25 cellular contexts compared by ENCODE assay signal in the genomic region with DNA sequence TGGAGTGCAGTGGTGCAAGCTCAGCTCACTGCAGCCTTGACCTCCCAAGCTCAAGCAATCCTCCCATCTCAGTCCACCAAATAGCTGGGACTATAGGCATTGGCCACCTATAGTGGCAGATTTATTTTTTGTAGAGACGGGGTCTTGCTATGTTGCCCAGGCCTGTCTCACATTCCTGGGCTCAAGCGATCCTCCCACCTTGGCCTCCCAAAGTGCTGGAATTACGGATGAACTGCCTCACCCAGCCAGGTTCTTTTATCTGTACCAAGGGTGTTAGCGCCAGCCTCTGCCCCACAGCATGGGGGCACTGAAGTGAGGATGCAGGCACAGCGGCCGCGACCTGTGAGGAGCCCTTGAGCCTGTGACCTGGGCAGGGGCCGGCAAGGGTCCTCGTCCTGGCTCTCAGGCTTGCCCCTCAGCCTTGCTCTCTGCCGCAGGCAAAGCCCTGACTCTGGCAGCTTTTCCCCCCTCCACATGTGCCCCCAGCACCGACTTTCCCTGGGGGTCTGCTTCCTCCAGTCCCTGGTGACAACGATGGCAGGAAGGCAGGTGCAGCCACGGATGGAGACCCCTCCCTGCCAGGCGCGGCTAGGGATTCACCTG. TPM values are rescaled to one million over a fixed set of nuclear protein-coding genes. Genes with fewer than 3 reads are reported as not detected.
DNase-seq lines count a peak whose midpoint lies in the region; ATAC-seq, FAIRE-seq and TF ChIP-seq lines count a peak whose summit lies in the region.
"Had no signal": no experiment of that assay in that cellular context is flagged by ENCODE, and none has a peak within 500 bp of the region (broad histone marks: within the 10 kb centered on the region; RNA-seq: fewer than 3 reads in every experiment).

No MANE protein-coding gene starts in this region.

- peak overlapping the region in 9 of 11 experiments; percentile 64 to 100 (median 99); a peak in 16 of 22 replicates for H3K4me2 ChIP-seq in BLaER1 treated with 17β-estradiol and CSF1 and Interleukin-3, amounts not matched to agents 10 nM and 100 nM
- H3K4me2 ChIP-seq in H1 (ENCODE audit: insufficient read depth in 1 of 2, low read depth in 2 of 2, low read length in 2 of 2) (no peak overlapping the region), trophoblast cell (ENCODE audit: low read length) (no peak overlapping the region)

- H3K9ac ChIP-seq in BLaER1 treated with 17β-estradiol and CSF1 and Interleukin-3, amounts not matched to agents 10 nM and 100 nM = peak overlapping the region in 3 of 11 experiments; percentile 49 to 64 (median 59); a peak in 5 of 22 replicates
- H3K9ac ChIP-seq in H1 (replicated peaks in 1 of 4; ENCODE audit: extremely low read depth in 1 of 4, low read depth in 3 of 4, low read length in 3 of 4) (no peak overlapping the region), trophoblast cell (ENCODE audit: low read length) (no peak overlapping the region)

- H3K79me2 ChIP-seq in H1 (ENCODE audit: control insufficient read depth in 1 of 2, insufficient read depth in 2 of 2, low read length in 2 of 2) (no peaks in the 10 kb centered on the region), trophoblast cell (ENCODE audit: control insufficient read depth, insufficient read depth, low read length, poor library complexity) (no peaks in the 10 kb centered on the region)

- H4K20me1 ChIP-seq in BLaER1 treated with 17β-estradiol and CSF1 and Interleukin-3, amounts not matched to agents 10 nM and 100 nM = peaks cover 0 to 11% (median 0%) of the 10 kb centered on the region in 11 experiments; a peak in 2 of 22 replicates
- H4K20me1 ChIP-seq in H1 (replicated peaks in 1 of 2; ENCODE audit: control insufficient read depth in 1 of 2, insufficient read depth in 2 of 2, low read length in 2 of 2) = no peaks in the 10 kb centered on the region

- no peak overlapping the region for H3K23ac ChIP-seq in H1 (ENCODE audit: insufficient read length)
- no peak overlapping the region for H3K23ac ChIP-seq in trophoblast cell (ENCODE audit: low read length)

- peaks cover 0 to 41% (median 0%) of the 10 kb centered on the region in 11 experiments; a peak in 7 of 22 replicates for H3K27me3 ChIP-seq in BLaER1 treated with 17β-estradiol and CSF1 and Interleukin-3, amounts not matched to agents 10 nM and 100 nM
- H3K27me3 ChIP-seq in H1 (replicated peaks in 1 of 4; ENCODE audit: control insufficient read depth in 3 of 4, extremely low read depth in 1 of 4, insufficient read depth in 3 of 4, low read length in 3 of 4) (no peaks in the 10 kb centered on the region), trophoblast cell (ENCODE audit: insufficient read depth, low read length) (no peaks in the 10 kb centered on the region)

- H4K8ac ChIP-seq in H1 (ENCODE audit: extremely low read depth, insufficient read depth, low read length) (no peak overlapping the region; the same call in 1 of the 2 replicates), trophoblast cell (ENCODE audit: low read depth, low read length) (no peak overlapping the region)

- peaks cover 4% of the 10 kb centered on the region; the same call in 1 of the 2 replicates for H3K23me2 ChIP-seq in H1 (ENCODE audit: low read depth, low read length)

- H3K4me1 ChIP-seq in BLaER1 treated with 17β-estradiol and CSF1 and Interleukin-3, amounts not matched to agents 10 nM and 100 nM = peaks cover 44 to 87% (median 81%) of the 10 kb centered on the region in 10 experiments
- H3K4me1 ChIP-seq in H1 (replicated peaks in 1 of 4; ENCODE audit: control insufficient read depth in 3 of 4, insufficient read depth in 4 of 4, low read length in 3 of 4) = peaks cover 0 to 17% (median 6%) of the 10 kb centered on the region in 4 experiments; a peak in 5 of 7 replicates
- H3K4me1 ChIP-seq in trophoblast cell (ENCODE audit: control insufficient read depth in 1 of 2, insufficient read depth in 2 of 2, low read length in 2 of 2) = peaks cover 5% of the 10 kb centered on the region in 2 experiments

- H2AK5ac ChIP-seq in H1 (ENCODE audit: low read depth, low read length) (no peak overlapping the region), trophoblast cell (ENCODE audit: low read length) (no peak overlapping the region)

- H3K14ac ChIP-seq in H1 (ENCODE audit: insufficient read length) (no peak overlapping the region), trophoblast cell (ENCODE audit: low read length) (no peak overlapping the region)

- H2AFZ ChIP-seq in H1 (ENCODE audit: low read length) (no peak overlapping the region), trophoblast cell (ENCODE audit: insufficient read depth, low read length, poor library complexity) (no peak overlapping the region)

- H2BK20ac ChIP-seq in H1 (ENCODE audit: low read length) = no peak overlapping the region

- ATAC-seq in Right ventricle myocardium inferior (no peak), left ventricle myocardium superior (no peak), HG03432 (IDR thresholded peaks at IDR 0.05; ENCODE audit: unreplicated experiment) (no peak)
- ATAC-seq: GM12878 had no signal

- H2BK12ac ChIP-seq in H1 (ENCODE audit: low read depth, low read length) (no peak overlapping the region), trophoblast cell (ENCODE audit: low read length) (no peak overlapping the region)

- H4K91ac ChIP-seq in H1 (replicated peaks; ENCODE audit: insufficient read length, low read length) = no peak overlapping the region
- no peak overlapping the region for H4K91ac ChIP-seq in trophoblast cell (ENCODE audit: low read depth, low read length)

- H4K5ac ChIP-seq in H1 (ENCODE audit: insufficient read length, low read depth, low read length) = no peak overlapping the region

- POLR2A ChIA-PET in H1 (lab: Charles Lee; ENCODE audit: partially characterized antibody) = no interaction called here

- H3K4me3 ChIP-seq in BLaER1 treated with 17β-estradiol and CSF1 and Interleukin-3, amounts not matched to agents 10 nM and 100 nM = no peak overlapping the region; a peak in 1 of 20 replicates
- H3K4me3 ChIP-seq in H1 (ENCODE audit: extremely low read depth in 1 of 4, insufficient read depth in 2 of 4, low read depth in 3 of 4, low read length in 4 of 4) = no peak overlapping the region
- peak overlapping the region; percentile 16 for H3K4me3 ChIP-seq in trophoblast cell (ENCODE audit: low read depth, low read length)
- H3K4me3 ChIP-seq: GM12878, HAP-1 had no signal

- H2BK5ac ChIP-seq in H1 (ENCODE audit: low read depth, low read length) = no peak overlapping the region
- no peak overlapping the region for H2BK5ac ChIP-seq in trophoblast cell (ENCODE audit: low read depth, low read length, poor library complexity)

- DNase-seq in Right ventricle myocardium inferior (ENCODE audit: missing footprints) = peak; percentile 60
- no peak for DNase-seq in left ventricle myocardium superior
- DNase-seq in H1 (ENCODE audit: low read depth in 1 of 2, low spot score in 2 of 2) = no peak
- no peak for DNase-seq in trophoblast cell
- no peak for DNase-seq in hippocampal formation (lab: John Stamatoyannopoulos, UW)
- DNase-seq in epidermal melanocyte (ENCODE audit: insufficient read length, low spot score) = no peak
- DNase-seq: 8988T; C1 segment of cervical spinal cord; CD4-positive, CD25-positive, alpha-beta regulatory T cell; CD8-positive, alpha-beta memory T cell; COR-L47; DMS 273 treated with DMSO at 0.1 percent for 48 hours; DMS53; DND-41; EL had no signal

- intact Hi-C loops in Right ventricle myocardium inferior (cut with DNase I) = no loop called here
- intact Hi-C loops in left ventricle myocardium superior (cut with micrococcal nuclease) = no loop called here

- H4K12ac ChIP-seq in trophoblast cell (ENCODE audit: low read depth, low read length) = no peak overlapping the region

- no peak overlapping the region; a peak in 1 of 22 replicates for H3K27ac ChIP-seq in BLaER1 treated with 17β-estradiol and CSF1 and Interleukin-3, amounts not matched to agents 10 nM and 100 nM
- H3K27ac ChIP-seq in H1 (ENCODE audit: low read depth, low read length) (no peak overlapping the region), trophoblast cell (ENCODE audit: low read depth, low read length) (no peak overlapping the region)

- TF ChIP-seq CTCF in H1 (IDR thresholded peaks at IDR 0.05; ENCODE audit: control extremely low read depth in 1 of 3, insufficient read depth in 1 of 3, low read depth in 1 of 3, low read length in 3 of 3) = no peak

- CTCF ChIA-PET in H1 (lab: Charles Lee; ENCODE audit: partially characterized antibody) = interaction anchor here (1.0 to 6.0 kb wide), 7 partner anchors 11 to 123 kb away, joined by 3 to 40 read pairs (median 3); no protein-coding TSS in a partner anchor

- H2BK120ac ChIP-seq in H1 (replicated peaks; ENCODE audit: low read depth, low read length) (no peak overlapping the region), trophoblast cell (ENCODE audit: insufficient read depth, low read length, poor library complexity) (no peak overlapping the region)

- 90% methylated on average over 15 of the region's 15 CpGs; no CpG with 5 or more reads in 1 of the 2 experiments for WGBS in H1 (ENCODE audit: extremely low coverage in 1 of 2, insufficient coverage in 1 of 2, insufficient read length in 1 of 2, insufficient replicate concordance in 2 of 2, low coverage in 1 of 2, low lambda C conversion rate in 2 of 2, missing lambda C conversion rate in 1 of 2), 2 experiments
- whole genome bisulfite sequencing in trophoblast cell (ENCODE audit: extremely low coverage, insufficient coverage, insufficient read length) = no CpG with 5 or more reads among the region's 15 CpGs

- H3K4ac ChIP-seq in H1 (replicated peaks; ENCODE audit: insufficient read length, low read depth, low read length) (no peak overlapping the region), trophoblast cell (ENCODE audit: low read depth, low read length) (no peak overlapping the region)

- H3K18ac ChIP-seq in H1 (ENCODE audit: extremely low read depth, low read length) = no peak overlapping the region
- H3K18ac ChIP-seq in trophoblast cell (ENCODE audit: low read length) = no peak overlapping the region

- TF ChIP-seq EP300 in H1 (IDR thresholded peaks at IDR 0.05; ENCODE audit: borderline replicate concordance in 1 of 2, low read depth in 2 of 2, low read length in 2 of 2) = no peak

- TF ChIP-seq RAD21 in H1 (IDR thresholded peaks at IDR 0.05 in 1 of 2, conservative IDR thresholded peaks at IDR 0.05 in 1 of 2; ENCODE audit: low read depth in 2 of 2, low read length in 2 of 2) = no peak

- H2BK15ac ChIP-seq in H1 (ENCODE audit: low read length) = no peak overlapping the region

- no peak for TF ChIP-seq POLR2A in H1 (IDR thresholded peaks at IDR 0.05; ENCODE audit: control extremely low read depth in 1 of 2, low read depth in 2 of 2, low read length in 2 of 2)

- no peaks in the 10 kb centered on the region for H3K9me3 ChIP-seq in BLaER1 treated with 17β-estradiol and CSF1 and Interleukin-3, amounts not matched to agents 10 nM and 100 nM (replicated peaks in 1 of 11)
- H3K9me3 ChIP-seq in H1 (ENCODE audit: insufficient read depth in 2 of 2, low read depth in 1 of 2, low read length in 1 of 2) (no peaks in the 10 kb centered on the region), trophoblast cell (ENCODE audit: insufficient read depth, low read depth, low read length) (peaks cover 1% of the 10 kb centered on the region)

- no peaks in the 10 kb centered on the region for H3K36me3 ChIP-seq in BLaER1 treated with 17β-estradiol and CSF1 and Interleukin-3, amounts not matched to agents 10 nM and 100 nM
- H3K36me3 ChIP-seq in H1 (ENCODE audit: control insufficient read depth in 2 of 4, insufficient read depth in 4 of 4, low read length in 3 of 4) = no peaks in the 10 kb centered on the region
- H3K36me3 ChIP-seq in trophoblast cell (ENCODE audit: control insufficient read depth in 1 of 2, insufficient read depth in 2 of 2, low read length in 2 of 2) = no peaks in the 10 kb centered on the region
- H3K36me3 ChIP-seq: HAP-1 had no signal

- H3K79me1 ChIP-seq in H1 (ENCODE audit: low read depth, low read length) (no peaks in the 10 kb centered on the region), trophoblast cell (ENCODE audit: low read length) (peaks cover 3% of the 10 kb centered on the region)

- no peak overlapping the region for H3K56ac ChIP-seq in H1 (replicated peaks; ENCODE audit: insufficient read length, low read depth, low read length)

- no peak for FAIRE-seq in H1 (lab: Jason Lieb, UNC)
- FAIRE-seq: GM12878, HTR-8/SVneo had no signal

RNA-seq across cellular contexts. Expression of a gene that starts 19.3 kb away (rescaled TPM):
- 8.3 TPM for total RNA-seq in Right ventricle myocardium inferior
- 8.7 TPM for total RNA-seq in left ventricle myocardium superior
- 27.5 and 28.6 TPM in 2 replicates for total RNA-seq in H1 (2021; fragmentation: NEBNext Ultra II Directional; extraction: Animal tissue kit (Norgen Biotek cat#: 25700))
- 18.0 and 21.8 TPM in 2 replicates for polyA plus RNA-seq in H1 (2011; rRNA removed)
- 20.4 TPM for polyA plus RNA-seq in H1 (2011; cell fraction: cytosol; rRNA removed)
- 52.2 TPM for polyA plus RNA-seq in H1 (2011; cell fraction: nucleus; rRNA removed)
- 18.2 to 24.6 TPM (median 21.8 TPM) in 4 replicates for polyA plus RNA-seq in H1 (2012, experiment 1 of 2)
- polyA plus RNA-seq in H1 (2012, experiment 2 of 2) = 13.5 TPM
- polyA plus RNA-seq in H1 (2013, experiment 1 of 2) = 27.3 TPM
- polyA plus RNA-seq in H1 (2013, experiment 2 of 2) = 25.5 TPM
- polyA minus RNA-seq in H1 (2011; rRNA and poly(A)+ RNA removed) = 17.0 and 19.8 TPM in 2 replicates
- polyA minus RNA-seq in H1 (2011; cell fraction: cytosol; rRNA and poly(A)+ RNA removed) = 10.7 TPM
- polyA minus RNA-seq in H1 (2011; cell fraction: nucleus; rRNA and poly(A)+ RNA removed) = 13.1 TPM
- polyA plus RNA-seq in trophoblast cell (2013) = 3.9 and 4.3 TPM in 2 replicates

RNA-seq across cellular contexts. Expression of a gene that starts 39.0 kb away (rescaled TPM):
- not detected for total RNA-seq in Right ventricle myocardium inferior
- total RNA-seq in left ventricle myocardium superior = not detected
- total RNA-seq in H1 (2021; fragmentation: NEBNext Ultra II Directional; extraction: Animal tissue kit (Norgen Biotek cat#: 25700)) = not detected in 2 replicates
- polyA plus RNA-seq in H1 (2011; rRNA removed) = 0.02 TPM in 2 replicates
- polyA plus RNA-seq in H1 (2011; cell fraction: cytosol; rRNA removed) = 0.01 TPM
- 0.07 TPM for polyA plus RNA-seq in H1 (2011; cell fraction: nucleus; rRNA removed)
- 0.03 TPM in 2 of 4 replicates, not detected in the others for polyA plus RNA-seq in H1 (2012, experiment 1 of 2)
- polyA plus RNA-seq in H1 (2012, experiment 2 of 2) = 0.03 TPM
- polyA plus RNA-seq in H1 (2013, experiment 1 of 2) = 0.02 TPM
- polyA plus RNA-seq in H1 (2013, experiment 2 of 2) = under 0.01 TPM
- polyA minus RNA-seq in H1 (2011; rRNA and poly(A)+ RNA removed) = 0.06 TPM in 1 of 2 replicates, not detected in the other
- not detected for polyA minus RNA-seq in H1 (2011; cell fraction: cytosol; rRNA and poly(A)+ RNA removed)
- not detected for polyA minus RNA-seq in H1 (2011; cell fraction: nucleus; rRNA and poly(A)+ RNA removed)
- 0.04 TPM in 2 replicates for polyA plus RNA-seq in trophoblast cell (2013)
- total RNA-seq: A673; CD4-positive, CD25-positive, alpha-beta regulatory T cell; CD8-positive, alpha-beta memory T cell; H4 had no signal
- polyA plus RNA-seq: AG04450; CD4-positive, CD25-positive, alpha-beta regulatory T cell; CD8-positive, alpha-beta memory T cell had no signal

RNA-seq across cellular contexts. Expression of a gene that starts 60.0 kb away (rescaled TPM):
- total RNA-seq in Right ventricle myocardium inferior (not detected), left ventricle myocardium superior (not detected)
- total RNA-seq in H1 (2021; fragmentation: NEBNext Ultra II Directional; extraction: Animal tissue kit (Norgen Biotek cat#: 25700)) = not detected in 2 replicates
- 0.02 and 0.03 TPM in 2 replicates for polyA plus RNA-seq in H1 (2011; rRNA removed)
- polyA plus RNA-seq in H1 (2011; cell fraction: cytosol; rRNA removed) = not detected
- 0.20 TPM for polyA plus RNA-seq in H1 (2011; cell fraction: nucleus; rRNA removed)
- polyA plus RNA-seq in H1 (2012, experiment 1 of 2) = not detected in 4 replicates
- not detected for polyA plus RNA-seq in H1 (2012, experiment 2 of 2)
- polyA plus RNA-seq in H1 (2013, experiment 1 of 2) = not detected
- 0.02 TPM for polyA plus RNA-seq in H1 (2013, experiment 2 of 2)
- polyA minus RNA-seq in H1 (2011; rRNA and poly(A)+ RNA removed) = not detected in 2 replicates
- not detected for polyA minus RNA-seq in H1 (2011; cell fraction: cytosol; rRNA and poly(A)+ RNA removed)
- 0.30 TPM for polyA minus RNA-seq in H1 (2011; cell fraction: nucleus; rRNA and poly(A)+ RNA removed)
- polyA plus RNA-seq in trophoblast cell (2013) = 0.01 TPM in 2 replicates
- total RNA-seq: CD4-positive, CD25-positive, alpha-beta regulatory T cell; CD8-positive, alpha-beta memory T cell; G401; GM12878; H4 had no signal
- polyA plus RNA-seq: AG04450; CD4-positive, CD25-positive, alpha-beta regulatory T cell; CD8-positive, alpha-beta memory T cell; GM12878; IgD-negative memory B cell had no signal

Comparison
In these comparisons a context has a peak if more than half of its experiments do, and no peak if none do; other contexts are left out.
1. H3K4me2 ChIP-seq: peak in BLaER1 treated with 17β-estradiol and CSF1 and Interleukin-3, amounts not matched to agents 10 nM and 100 nM (9 of 11); none in H1 (0 of 2) and trophoblast cell (single experiment).